Comparison of ENCODE assay signal across 10 cellular contexts in the genomic region with DNA sequence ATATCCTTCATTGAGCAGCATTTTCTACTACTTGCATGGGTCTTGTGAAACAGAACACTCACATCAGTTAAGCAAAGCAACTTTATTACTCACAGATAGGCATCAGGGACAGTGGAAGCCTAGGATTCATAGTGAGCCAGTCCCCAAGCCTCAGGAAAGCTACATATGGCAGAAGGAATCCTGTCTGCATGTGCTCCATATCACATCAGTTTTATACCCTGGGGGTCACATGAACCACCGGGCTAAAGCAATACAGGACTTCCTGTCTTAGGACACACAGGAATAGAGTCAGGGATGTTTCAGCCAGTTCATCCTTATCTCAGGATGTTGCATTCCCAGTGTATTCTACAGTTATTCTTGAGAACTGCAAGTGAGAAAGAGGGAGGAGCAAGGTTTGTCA. TPM values are rescaled to one million over a fixed set of nuclear protein-coding genes. Genes with fewer than 3 reads are reported as not detected.
"Had no signal": no experiment of that assay in that cellular context is flagged by ENCODE, and none has a peak within 500 bp of the region (broad histone marks: within the 10 kb centered on the region; RNA-seq: fewer than 3 reads in every experiment).

No MANE protein-coding gene starts in this region.

- H3K9ac ChIP-seq: GM23248 had no signal

- H3K4me3 ChIP-seq: GM23248, GM23338, HAP-1 had no signal

- FAIRE-seq: H1, H54 had no signal

- DNase-seq: GM23248, GOT3, H7, H9, HCEC 1CT, HFFc6 had no signal

- H3K4me1 ChIP-seq: HAP-1 had no signal

- H3K36me3 ChIP-seq: HAP-1 had no signal

- H3K9me3 ChIP-seq: HAP-1 had no signal

- H3K27ac ChIP-seq: GM23248 had no signal

- H2AFZ ChIP-seq: GM23248, GM23338 had no signal

- H3K4me2 ChIP-seq: GM23338 had no signal

RNA-seq across cellular contexts. Expression of a gene that starts 15.1 kb away (rescaled TPM):
- total RNA-seq: GM23248, HFFc6 had no signal
- polyA plus RNA-seq: GM23248 had no signal
